Comparison of ENCODE assay signal across 19 cellular contexts in genomic region chrX:20211261-20211786, GRCh38.
"Had no signal": no experiment of that assay in that cellular context is flagged by ENCODE, and none has a peak within 500 bp of the region (broad histone marks: within the 10 kb centered on the region; RNA-seq: fewer than 3 reads in every experiment).

No MANE protein-coding gene starts in this region.

- H3K9me3 Mint-ChIP-seq: activated naive CD4-positive, alpha-beta T cell treated with anti-CD3 and anti-CD28 coated beads, Interleukin-2, amount 50 U/mL, for 72 hours; activated T-cell treated with anti-CD3 and anti-CD28 coated beads, Interleukin-2, amount 50 U/mL, for 72 hours; naive B cell; WTC11 had no signal

- H3K4me3 Mint-ChIP-seq: activated T-cell treated with anti-CD3 and anti-CD28 coated beads, Interleukin-2, amount 50 U/mL, for 72 hours; naive B cell; WTC11 had no signal

- H3K27me3 ChIP-seq: cardiac muscle cell, foreskin keratinocyte, ovary, sigmoid colon, tibial nerve had no signal

- H3K36me3 Mint-ChIP-seq: WTC11 had no signal

- H3K4me3 ChIP-seq: cardiac muscle cell, mucosa of descending colon, ovary, sigmoid colon, spleen, tibial nerve had no signal

- H3K4me1 ChIP-seq: foreskin keratinocyte, sigmoid colon, tibial nerve had no signal

- H3K36me3 ChIP-seq: cardiac muscle cell, ovary had no signal

- H3K9me3 ChIP-seq: mucosa of descending colon, ovary, sigmoid colon, SK-N-SH, spleen, tibial nerve had no signal

- ATAC-seq: activated naive CD4-positive, alpha-beta T cell treated with anti-CD3 and anti-CD28 coated beads, Interleukin-2, amount 50 U/mL, for 72 hours; activated T-cell treated with anti-CD3 and anti-CD28 coated beads, Interleukin-2, amount 50 U/mL, for 72 hours; foreskin keratinocyte; mucosa of descending colon; WTC11 had no signal

- H3K27ac ChIP-seq: cardiac muscle cell, foreskin keratinocyte, ovary, sigmoid colon, spleen, tibial nerve had no signal

- H3K27ac Mint-ChIP-seq: activated naive CD4-positive, alpha-beta T cell treated with anti-CD3 and anti-CD28 coated beads, Interleukin-2, amount 50 U/mL, for 72 hours; activated T-cell treated with anti-CD3 and anti-CD28 coated beads, Interleukin-2, amount 50 U/mL, for 72 hours; WTC11 had no signal

- DNase-seq: activated CD4-positive, alpha-beta T cell treated with anti-CD3 and anti-CD28 coated beads for 48 hours; activated gamma-delta T cell; activated T-cell treated with anti-CD3 and anti-CD28 coated beads, Interleukin-2, amount 50 U/mL, for 72 hours; amygdala; foreskin keratinocyte; kidney glomerular epithelial cell; mesenchymal stem cell; mucosa of descending colon; naive B cell; ovary; sigmoid colon; SK-N-SH; spleen; stimulated activated CD8-positive, alpha-beta memory T cell treated with anti-CD3 and anti-CD28 coated beads, Interleukin-4, amount 100 ng/mL, for 48 hours; stimulated activated naive CD4-positive, alpha-beta T cell treated with Interleukin-2 at 50 U/mL for 16 hours had no signal
